ENCODE assay signal across 11 cellular contexts in the genomic region with DNA sequence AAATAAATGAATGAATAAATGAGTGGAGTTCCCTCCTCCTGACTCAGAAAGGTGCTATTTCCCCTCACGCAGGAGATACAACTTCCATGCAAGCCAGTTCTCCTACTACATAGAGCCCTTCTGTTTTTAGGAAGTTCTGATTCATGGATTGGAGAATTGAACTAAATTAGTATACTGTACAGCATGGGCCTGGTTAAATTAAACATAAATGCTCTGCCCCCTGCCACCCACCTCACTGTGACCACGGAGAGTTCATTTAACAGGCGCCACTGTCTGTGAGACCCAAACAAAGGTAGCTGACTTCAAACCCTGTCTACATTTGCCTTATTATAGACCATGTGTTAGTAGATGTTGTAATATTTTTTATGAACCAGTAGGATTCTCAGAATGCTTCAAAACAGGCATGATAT. TPM values are rescaled to one million over a fixed set of nuclear protein-coding genes. Genes with fewer than 3 reads are reported as not detected.
A peak's percentile ranks its signal among the peaks of the same experiment; 100 is the strongest.
DNase-seq lines count a peak whose midpoint lies in the region; ATAC-seq, FAIRE-seq and TF ChIP-seq lines count a peak whose summit lies in the region.
"Had no signal": no experiment of that assay in that cellular context is flagged by ENCODE, and none has a peak within 500 bp of the region (broad histone marks: within the 10 kb centered on the region; RNA-seq: fewer than 3 reads in every experiment).

No MANE protein-coding gene starts in this region.

- no peak overlapping the region for H3K4me3 ChIP-seq in K562
- H3K4me3 ChIP-seq in subcutaneous abdominal adipose tissue (ENCODE audit: low read depth in 1 of 5, low read length in 5 of 5): no peak overlapping the region
- H3K4me3 ChIP-seq: lung had no signal

- TF ChIP-seq RAD21 in K562 (CRISPR knock-in tag; conservative IDR thresholded peaks at IDR 0.05 in 1 of 2, IDR thresholded peaks at IDR 0.05 in 1 of 2): no peak

- WGBS in K562 (ENCODE audit: insufficient coverage, low coverage, missing lambda C conversion rate): 66% methylated on average over 3 of the region's 3 CpGs

- TF ChIP-seq EP300 in K562 (IDR thresholded peaks at IDR 0.05; ENCODE audit: low read length): no peak

- no peaks in the 10 kb centered on the region for H3K79me2 ChIP-seq in K562 (ENCODE audit: control insufficient read depth, insufficient read depth, low read length)

- DNase-seq in DMS 273 (lab: John Stamatoyannopoulos, UW; ENCODE audit: unreplicated experiment) (peak; percentile 44), DMS 273 treated with DMSO at 0.1 percent for 48 hours (lab: John Stamatoyannopoulos, UW) (no peak), K562 (ENCODE audit: extremely low read depth in 1 of 4, low spot score in 3 of 4) (no peak), left lobe of liver (ENCODE audit: low spot score) (no peak)
- no peak for DNase-seq in activated CD8-positive, alpha-beta memory T cell treated with anti-CD3 and anti-CD28 coated beads for 24 hours

- H3K36me3 ChIP-seq in K562 (ENCODE audit: control insufficient read depth, insufficient read depth, low read length) (no peaks in the 10 kb centered on the region), subcutaneous abdominal adipose tissue (ENCODE audit: control insufficient read depth in 5 of 5, insufficient read depth in 5 of 5, low read length in 5 of 5) (no peaks in the 10 kb centered on the region)

- no peak for TF ChIP-seq CTCF in K562 (IDR thresholded peaks at IDR 0.05 in 2 of 3, conservative IDR thresholded peaks at IDR 0.05 in 1 of 3; ENCODE audit: insufficient read depth in 2 of 3, low read depth in 1 of 3, low read length in 3 of 3)

- no peak overlapping the region for H3K27ac ChIP-seq in K562 (ENCODE audit: extremely low read depth, low read depth, low read length)
- H3K27ac ChIP-seq in subcutaneous abdominal adipose tissue (ENCODE audit: low read depth, low read length): peak overlapping the region; percentile 73
- H3K27ac ChIP-seq: 22Rv1, HL-60 had no signal

- peak; percentile 14; the same call in 2 of the 3 replicates for ATAC-seq in K562
- peak; percentile 5 for ATAC-seq in left lobe of liver
- no peak for ATAC-seq in GM18498 (IDR thresholded peaks at IDR 0.05; ENCODE audit: unreplicated experiment)
- no peak for ATAC-seq in HG03457 (IDR thresholded peaks at IDR 0.05; ENCODE audit: unreplicated experiment)

- H2AFZ ChIP-seq in K562 (ENCODE audit: low read depth, low read length): peak overlapping the region; percentile 7

- TF ChIP-seq POLR2A in K562 (conservative IDR thresholded peaks at IDR 0.05): no peak

- no peak overlapping the region for H3K9ac ChIP-seq in K562 (ENCODE audit: insufficient read depth in 1 of 2, low read depth in 2 of 2, low read length in 2 of 2)
- peak overlapping the region in 3 of 5 donors; percentile 7 to 29 (median 7) for H3K9ac ChIP-seq in subcutaneous abdominal adipose tissue (ENCODE audit: low read length in 5 of 5)

- H3K9me3 ChIP-seq in K562 (replicated peaks; ENCODE audit: control insufficient read depth, insufficient read depth, low read depth, low read length) (no peaks in the 10 kb centered on the region), subcutaneous abdominal adipose tissue (ENCODE audit: control insufficient read depth in 5 of 5, low read length in 5 of 5) (no peaks in the 10 kb centered on the region)

- no TSS peak for BruUV-seq in K562 (replicated peaks; lab: Mats Ljungman, UMichigan)

- POLR2A ChIA-PET in K562 (lab: Yijun Ruan, JAX): interaction anchor here (1.8 kb wide), 1 partner anchor 8 kb away, joined by 5 read pairs; a partner anchor contains a TSS

- H3K27me3 ChIP-seq in K562 (ENCODE audit: control insufficient read depth in 2 of 2, insufficient read depth in 2 of 2, low read length in 2 of 2) (no peaks in the 10 kb centered on the region), subcutaneous abdominal adipose tissue (ENCODE audit: control insufficient read depth in 5 of 5, insufficient read depth in 4 of 5, low read length in 5 of 5) (no peaks in the 10 kb centered on the region)

- no peaks in the 10 kb centered on the region for H4K20me1 ChIP-seq in K562 (replicated peaks; ENCODE audit: control insufficient read depth, insufficient read depth, low read length)

- CTCF ChIA-PET in K562 (lab: Yijun Ruan, JAX; ENCODE audit: low intra/inter-chr PET ratio): no interaction called here

- intact Hi-C loops in K562 (cut with micrococcal nuclease): no loop called here

- in situ Hi-C loops in K562 (cut with MboI): loop anchor here (10.0 kb wide), 1 partner anchor 106 kb away; no protein-coding TSS in a partner anchor

- no peak overlapping the region for H3K4me2 ChIP-seq in K562 (ENCODE audit: insufficient read depth, low read length)

- H3K4me1 ChIP-seq in K562 (replicated peaks in 1 of 2; ENCODE audit: control insufficient read depth in 2 of 2, insufficient read depth in 2 of 2, low read length in 2 of 2) (peaks cover under 1 to 8% of the 10 kb centered on the region in 2 experiments; a peak in 4 of 5 replicates), subcutaneous abdominal adipose tissue (ENCODE audit: control insufficient read depth in 5 of 5, insufficient read depth in 5 of 5, low read length in 5 of 5) (peaks cover 9 to 65% (median 59%) of the 10 kb centered on the region in 5 donors)

- no peak for FAIRE-seq in K562 (lab: Jason Lieb, UNC)

- no peaks in the 10 kb centered on the region for H3K9me1 ChIP-seq in K562 (ENCODE audit: control insufficient read depth, insufficient read depth, low read length)

TF ChIP-seq in K562, 482 proteins besides CTCF, POLR2A, EP300 and RAD21:
- TF ChIP-seq U2AF1 (optimal IDR thresholded peaks at IDR 0.05; ENCODE audit: low read depth, low read length) (no peak), E2F3 (CRISPR knock-in tag; IDR thresholded peaks at IDR 0.05) (no peak), FOXK2 (conservative IDR thresholded peaks at IDR 0.05 in 1 of 2, IDR thresholded peaks at IDR 0.05 in 1 of 2; ENCODE audit: low read depth in 2 of 2) (no peak), POLR2B (IDR thresholded peaks at IDR 0.05; ENCODE audit: low read depth, partially characterized antibody) (no peak), FOXP1 (CRISPR knock-in tag; IDR thresholded peaks at IDR 0.05) (no peak)
- TF ChIP-seq, protein P1, sequence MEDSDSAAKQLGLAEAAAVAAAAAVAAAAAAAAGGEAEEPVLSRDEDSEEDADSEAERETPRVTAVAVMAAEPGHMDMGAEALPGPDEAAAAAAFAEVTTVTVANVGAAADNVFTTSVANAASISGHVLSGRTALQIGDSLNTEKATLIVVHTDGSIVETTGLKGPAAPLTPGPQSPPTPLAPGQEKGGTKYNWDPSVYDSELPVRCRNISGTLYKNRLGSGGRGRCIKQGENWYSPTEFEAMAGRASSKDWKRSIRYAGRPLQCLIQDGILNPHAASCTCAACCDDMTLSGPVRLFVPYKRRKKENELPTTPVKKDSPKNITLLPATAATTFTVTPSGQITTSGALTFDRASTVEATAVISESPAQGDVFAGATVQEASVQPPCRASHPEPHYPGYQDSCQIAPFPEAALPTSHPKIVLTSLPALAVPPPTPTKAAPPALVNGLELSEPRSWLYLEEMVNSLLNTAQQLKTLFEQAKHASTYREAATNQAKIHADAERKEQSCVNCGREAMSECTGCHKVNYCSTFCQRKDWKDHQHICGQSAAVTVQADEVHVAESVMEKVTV (CRISPR knock-in tag; IDR thresholded peaks at IDR 0.05): no peak

RNA-seq across cellular contexts. Expression of a gene that starts 9.1 kb away (rescaled TPM):
- total RNA-seq in K562 (2011; cell fraction: chromatin; rRNA removed; ENCODE audit: low replicate concordance): 23.6 and 29.2 TPM in 2 replicates
- 17.0 and 26.0 TPM in 2 replicates for total RNA-seq in K562 (2011; cell fraction: nucleolus; rRNA removed)
- 17.2 and 26.8 TPM in 2 replicates for total RNA-seq in K562 (2011; cell fraction: nucleoplasm; rRNA removed)
- 24.4 and 38.8 TPM in 2 replicates for total RNA-seq in K562 (2014; rRNA removed)
- total RNA-seq in K562 (2014; rRNA removed; fragmentation: Illumina TruSeq; extraction: Trizol): 18.4 and 22.1 TPM in 2 replicates
- 35.3 and 39.1 TPM in 2 replicates for total RNA-seq in K562 (2015; rRNA removed; fragmentation: Illumina TruSeq; extraction: Trizol)
- 68.4 and 68.6 TPM in 2 replicates for total RNA-seq in K562 (2021)
- 7.7 and 18.0 TPM in 2 replicates for polyA plus RNA-seq in K562 (2011; rRNA removed)
- polyA plus RNA-seq in K562 (2011; cell fraction: cytosol; rRNA removed): 12.4 and 22.0 TPM in 2 replicates
- polyA plus RNA-seq in K562 (2011; cell fraction: nucleus; rRNA removed): 73.6 and 97.0 TPM in 2 replicates
- polyA plus RNA-seq in K562 (2012): 38.3 and 116 TPM in 2 replicates
- polyA plus RNA-seq in K562 (2014; fragmentation: Illumina TruSeq; extraction: Trizol): 47.0 and 60.0 TPM in 2 replicates
- polyA plus RNA-seq in K562 (2014; fragmentation: Nextera tagmentation; extraction: Ambion mirVana): 10 to 100 TPM; 11.4 to 18.2 TPM
- polyA plus RNA-seq in K562 (2014; rRNA removed): 19.0 and 30.4 TPM in 2 replicates
- polyA minus RNA-seq in K562 (2011; rRNA and poly(A)+ RNA removed): 10.8 and 16.9 TPM in 2 replicates
- polyA minus RNA-seq in K562 (2011; cell fraction: cytosol; rRNA and poly(A)+ RNA removed): 43.5 and 61.6 TPM in 2 replicates
- 22.5 and 41.3 TPM in 2 replicates for polyA minus RNA-seq in K562 (2011; cell fraction: nucleus; rRNA and poly(A)+ RNA removed)
- 48.7 TPM for total RNA-seq in left lobe of liver

Comparison
In these comparisons a context has a peak if more than half of its experiments do, and no peak if none do; other contexts are left out.
1. ATAC-seq: peak in K562 (single experiment) and left lobe of liver (single experiment); none in GM18498 (single experiment) and HG03457 (single experiment).
2. H3K9ac ChIP-seq: peak in subcutaneous abdominal adipose tissue (3 of 5); none in K562 (0 of 2).